8 cellular contexts compared by ENCODE assay signal in genomic region chr17:40062347-40063033, GRCh38. TPM values are rescaled to one million over a fixed set of nuclear protein-coding genes. Genes with fewer than 3 reads are reported as not detected.
A peak's percentile ranks its signal among the peaks of the same experiment; 100 is the strongest.
DNase-seq lines count a peak whose midpoint lies in the region; ATAC-seq and TF ChIP-seq lines count a peak whose summit lies in the region.

THRA (plus strand) TSS chr17:40062965; CDS start chr17:40074489, 11,524 bp downstream.

- CTCF ChIA-PET in CD8-positive, alpha-beta T cell (lab: Charles Lee) = interaction anchor here (0.7 to 24.7 kb wide), 20 partner anchors 8 to 108 kb away, joined by 3 to 402 read pairs (median 3); partner anchors contain the start of genes MED24 and NR1D1
- CTCF ChIA-PET in activated CD4-positive, alpha-beta T cell treated with anti-CD3 and anti-CD28 coated beads, Interleukin-2, amount 10 ng/mL, durations not matched to agents 7 days and 5 days (lab: Charles Lee) = interaction anchor here (0.6 to 6.2 kb wide), 12 partner anchors 9 to 237 kb away, joined by 3 to 74 read pairs (median 4); partner anchors contain the start of gene CASC3

- H3K27ac Mint-ChIP-seq in CD8-positive, alpha-beta T cell = peak within 1 kb of the TSS; percentile 85
- peak within 1 kb of the TSS; percentile 41 for H3K27ac Mint-ChIP-seq in activated CD4-positive, alpha-beta T cell treated with anti-CD3 and anti-CD28 coated beads, Interleukin-2, amount 10 ng/mL, durations not matched to agents 7 days and 5 days

- peaks cover 44% of the 10 kb centered on the region for H3K4me1 Mint-ChIP-seq in CD8-positive, alpha-beta T cell (ENCODE audit: low read depth)
- peaks cover 41% of the 10 kb centered on the region for H3K4me1 Mint-ChIP-seq in activated CD4-positive, alpha-beta T cell treated with anti-CD3 and anti-CD28 coated beads, Interleukin-2, amount 10 ng/mL, durations not matched to agents 7 days and 5 days

- H3K4me3 Mint-ChIP-seq in CD8-positive, alpha-beta T cell = peak within 1 kb of the TSS; percentile 91
- peak within 1 kb of the TSS; percentile 81 for H3K4me3 Mint-ChIP-seq in activated CD4-positive, alpha-beta T cell treated with anti-CD3 and anti-CD28 coated beads, Interleukin-2, amount 10 ng/mL, durations not matched to agents 7 days and 5 days

- intact Hi-C loops in CD8-positive, alpha-beta T cell (cut with DNase I, micrococcal nuclease) = loop anchor here (1.0 to 5.0 kb wide), 7 partner anchors 13 to 106 kb away; partner anchors contain the start of gene CASC3 (in 1 of the 2)

- H3K36me3 Mint-ChIP-seq in CD8-positive, alpha-beta T cell = peaks cover 7% of the 10 kb centered on the region
- peaks cover 4% of the 10 kb centered on the region for H3K36me3 Mint-ChIP-seq in activated CD4-positive, alpha-beta T cell treated with anti-CD3 and anti-CD28 coated beads, Interleukin-2, amount 10 ng/mL, durations not matched to agents 7 days and 5 days (ENCODE audit: low read depth)

- peaks cover 48% of the 10 kb centered on the region for H3K4me1 ChIP-seq in CD8-positive, alpha-beta T cell (ENCODE audit: insufficient read depth, low read length)

- H3K27me3 ChIP-seq in CD8-positive, alpha-beta T cell (ENCODE audit: insufficient read depth, low read length) = no peaks in the 10 kb centered on the region

- H3K9me3 ChIP-seq in CD8-positive, alpha-beta T cell (ENCODE audit: low read length) = no peaks in the 10 kb centered on the region

- no peaks in the 10 kb centered on the region for H3K36me3 ChIP-seq in CD8-positive, alpha-beta T cell (ENCODE audit: insufficient read depth, low read length)

- POLR2A ChIA-PET in CD8-positive, alpha-beta T cell (lab: Charles Lee) = interaction anchor here (1.0 to 9.7 kb wide), 7 partner anchors 8 to 129 kb away, joined by 4 to 56 read pairs (median 5); partner anchors contain the start of gene MED24
- POLR2A ChIA-PET in activated CD4-positive, alpha-beta T cell treated with anti-CD3 and anti-CD28 coated beads, Interleukin-2, amount 10 ng/mL, durations not matched to agents 7 days and 5 days (lab: Charles Lee) = no interaction called here

- peak; percentile 90 for ATAC-seq in CD8-positive, alpha-beta T cell
- ATAC-seq in GM21529 (IDR thresholded peaks at IDR 0.05; ENCODE audit: unreplicated experiment) (peak; percentile 68), HG03378 (IDR thresholded peaks at IDR 0.05; ENCODE audit: unreplicated experiment) (no peak)

- peak within 1 kb of the TSS; percentile 84 for H3K4me3 ChIP-seq in CD8-positive, alpha-beta T cell (ENCODE audit: low read depth, low read length)
- H3K4me3 ChIP-seq in coronary artery = peak within 1 kb of the TSS; percentile 89

- H3K27ac ChIP-seq in CD8-positive, alpha-beta T cell (ENCODE audit: low read depth, low read length) = peak within 1 kb of the TSS; percentile 49
- H3K27ac ChIP-seq in coronary artery = peak within 1 kb of the TSS; percentile 93 to 98

- peak; percentile 47 to 83 (median 71) for DNase-seq in CD8-positive, alpha-beta T cell
- DNase-seq in MV-4-11 (lab: John Stamatoyannopoulos, UW) = peak; percentile 33
- peak; percentile 65 for DNase-seq in activated CD4-positive, alpha-beta T cell treated with anti-CD3 and anti-CD28 coated beads, Interleukin-2, amount 10 ng/mL, durations not matched to agents 7 days and 5 days
- no peak for DNase-seq in coronary artery (ENCODE audit: low spot score)
- peak; percentile 87 for DNase-seq in left kidney (ENCODE audit: low read depth, low spot score)
- DNase-seq in stimulated activated CD4-positive, alpha-beta T cell treated with anti-CD3 and anti-CD28 coated beads, Interleukin-1b, Interleukin-23, amount 100 ng/mL, for 4 hours (ENCODE audit: low read depth in 2 of 2) = peak; percentile 44 to 70

- H3K27me3 Mint-ChIP-seq in CD8-positive, alpha-beta T cell (ENCODE audit: low read depth) = no peaks in the 10 kb centered on the region
- peaks cover 41% of the 10 kb centered on the region for H3K27me3 Mint-ChIP-seq in activated CD4-positive, alpha-beta T cell treated with anti-CD3 and anti-CD28 coated beads, Interleukin-2, amount 10 ng/mL, durations not matched to agents 7 days and 5 days

- TF ChIP-seq CTCF in CD8-positive, alpha-beta T cell (IDR thresholded peaks at IDR 0.05) = no peak
- TF ChIP-seq CTCF in coronary artery (IDR thresholded peaks at IDR 0.05) = no peak

- no peaks in the 10 kb centered on the region for H3K9me3 Mint-ChIP-seq in CD8-positive, alpha-beta T cell
- no peaks in the 10 kb centered on the region for H3K9me3 Mint-ChIP-seq in activated CD4-positive, alpha-beta T cell treated with anti-CD3 and anti-CD28 coated beads, Interleukin-2, amount 10 ng/mL, durations not matched to agents 7 days and 5 days

RNA-seq across cellular contexts. Expression of gene THRA, which starts in this region (rescaled TPM):
- 10 to 100 TPM; 34.6 to 35.7 TPM for total RNA-seq in CD8-positive, alpha-beta T cell
- 1 to 10 TPM; 8.6 to 9.1 TPM for total RNA-seq in activated CD4-positive, alpha-beta T cell treated with anti-CD3 and anti-CD28 coated beads, Interleukin-2, amount 10 ng/mL, durations not matched to agents 7 days and 5 days
